In genomic region chr20:49349678-49350077, GRCh38 we compare ENCODE assay signal across 19 cellular contexts.
DNase-seq lines count a peak whose midpoint lies in the region; ATAC-seq and TF ChIP-seq lines count a peak whose summit lies in the region.
"Had no signal": no experiment of that assay in that cellular context is flagged by ENCODE, and none has a peak within 500 bp of the region (broad histone marks: within the 10 kb centered on the region; RNA-seq: fewer than 3 reads in every experiment).

No MANE protein-coding gene starts in this region.

- H2BK20ac ChIP-seq in IMR-90 (ENCODE audit: low read depth, low read length): no peak overlapping the region

- in situ Hi-C loops in IMR-90 (cut with MboI; ENCODE audit: low sequenced_read_pairs): loop anchor here (25.0 kb wide), 1 partner anchor 513 kb away; no protein-coding TSS in a partner anchor

- H2AK5ac ChIP-seq in IMR-90 (ENCODE audit: low read depth, low read length): no peak overlapping the region

- TF ChIP-seq RAD21 in IMR-90 (IDR thresholded peaks at IDR 0.05; ENCODE audit: low read length) (no peak), neural cell (conservative IDR thresholded peaks at IDR 0.05) (no peak)

- CTCF ChIA-PET in IMR-90 (lab: Yijun Ruan, JAX): no interaction called here

- H3K4me2 ChIP-seq in IMR-90 (ENCODE audit: low read depth, low read length): no peak overlapping the region
- no peak overlapping the region for H3K4me2 ChIP-seq in neural cell (ENCODE audit: low read length)
- H3K4me2 ChIP-seq: neural progenitor cell had no signal

- no peaks in the 10 kb centered on the region for H3F3A ChIP-seq in neural cell (ENCODE audit: insufficient read depth, low read length, poor library complexity, severe bottlenecking)

- POLR2A ChIA-PET in IMR-90 (lab: Charles Lee; ENCODE audit: unreplicated experiment): no interaction called here

- H4K20me1 ChIP-seq in IMR-90 (ENCODE audit: insufficient read depth, low read length) (no peaks in the 10 kb centered on the region), neural cell (ENCODE audit: insufficient read depth) (no peaks in the 10 kb centered on the region)

- dilution Hi-C loops in IMR-90 (cut with HindIII; ENCODE audit: low sequenced_read_pairs, unreplicated experiment): no loop called here

- H3K23ac ChIP-seq in IMR-90 (ENCODE audit: low read depth, low read length): no peak overlapping the region

- no peaks in the 10 kb centered on the region for H3K79me2 ChIP-seq in neural cell (replicated peaks; ENCODE audit: insufficient read depth, low read length)

- H3K9me1 ChIP-seq in IMR-90 (ENCODE audit: insufficient read depth, low read length): peaks cover 5% of the 10 kb centered on the region; the same call in 1 of the 2 replicates

- DNase-seq in IMR-90 (no peak), fibroblast of mammary gland (ENCODE audit: low read depth) (peak; percentile 50), ureter (ENCODE audit: low spot score) (peak; percentile 56), NCI-H345 (lab: John Stamatoyannopoulos, UW) (no peak), SKM-1 (lab: John Stamatoyannopoulos, UW; ENCODE audit: unreplicated experiment) (no peak)
- DNase-seq: activated CD4-positive, alpha-beta T cell treated with anti-CD3 and anti-CD28 coated beads, Interleukin-2, amount 10 ng/mL, durations not matched to agents 7 days and 5 days; activated naive CD8-positive, alpha-beta T cell treated with anti-CD3 and anti-CD28 coated beads for 36 hours; body of pancreas; COR-L47; midbrain; NCI-H1105 treated with DMSO at 0.1 percent for 48 hours; NCI-H510A treated with DMSO at 0.1 percent for 48 hours; stimulated activated CD4-positive, alpha-beta T cell treated with anti-CD3 and anti-CD28 coated beads, Interleukin-15, amount 100 ng/mL, for 24 hours; T-helper 2 cell had no signal

- H4K91ac ChIP-seq in IMR-90 (ENCODE audit: insufficient read depth, low read depth, low read length): no peak overlapping the region

- H3K27ac ChIP-seq in IMR-90 (ENCODE audit: insufficient read depth, low read length) (no peak overlapping the region), neural cell (ENCODE audit: low read length) (peak overlapping the region; percentile 32)
- H3K27ac ChIP-seq: body of pancreas, neural progenitor cell, VCaP had no signal

- no peak overlapping the region for H2BK5ac ChIP-seq in IMR-90 (ENCODE audit: low read depth, low read length, poor library complexity, severe bottlenecking)

- no TSS peak for BruUV-seq in IMR-90 (replicated peaks; lab: Mats Ljungman, UMichigan)

- H3K36me3 ChIP-seq in IMR-90 (ENCODE audit: control insufficient read depth, insufficient read depth, low read length): no peaks in the 10 kb centered on the region
- H3K36me3 ChIP-seq in neural cell (ENCODE audit: insufficient read depth, low read length): no peaks in the 10 kb centered on the region
- H3K36me3 ChIP-seq: neural progenitor cell had no signal

- no peak overlapping the region for H3K56ac ChIP-seq in IMR-90 (ENCODE audit: extremely low read depth, insufficient read depth, low read length)

- no peak overlapping the region for H3K14ac ChIP-seq in IMR-90 (replicated peaks; ENCODE audit: low read depth, low read length)

- TF ChIP-seq EP300 in neural cell (conservative IDR thresholded peaks at IDR 0.05; ENCODE audit: poor library complexity, severe bottlenecking): no peak

- no peaks in the 10 kb centered on the region for H3K9me2 ChIP-seq in neural cell (ENCODE audit: insufficient read depth, low read length)

- H3K4me3 ChIP-seq in IMR-90 (ENCODE audit: insufficient read depth, low read depth, low read length) (no peak overlapping the region), fibroblast of mammary gland (ENCODE audit: control insufficient read depth, low read depth, low read length) (no peak overlapping the region), neural cell (ENCODE audit: low read length) (no peak overlapping the region)
- H3K4me3 ChIP-seq: body of pancreas, neural progenitor cell had no signal

- no CpG with 5 or more reads among the region's 3 CpGs for WGBS in IMR-90 (ENCODE audit: extremely low coverage in 2 of 2, insufficient read length in 1 of 2), 2 experiments

- no peak overlapping the region for H3K18ac ChIP-seq in IMR-90 (ENCODE audit: low read depth, low read length)

- no peaks in the 10 kb centered on the region for H3K79me1 ChIP-seq in IMR-90 (ENCODE audit: low read depth in 1 of 2, low read length in 2 of 2)

- H3K4ac ChIP-seq in IMR-90 (ENCODE audit: low read depth, low read length): no peak overlapping the region

- peaks cover 7% of the 10 kb centered on the region; the same call in 1 of the 2 replicates for H3K4me1 ChIP-seq in IMR-90 (ENCODE audit: control insufficient read depth, insufficient read depth, low read length)
- H3K4me1 ChIP-seq: neural progenitor cell had no signal

- intact Hi-C loops in IMR-90 (cut with micrococcal nuclease): no loop called here

- no peak overlapping the region for H3K9ac ChIP-seq in IMR-90 (ENCODE audit: low read depth, low read length)
- no peak overlapping the region for H3K9ac ChIP-seq in neural cell (ENCODE audit: low read length)
- H3K9ac ChIP-seq: neural progenitor cell had no signal

- TF ChIP-seq POLR2A in IMR-90 (IDR thresholded peaks at IDR 0.05; ENCODE audit: low read depth, low read length): no peak

- ATAC-seq in IMR-90 (ENCODE audit: low read depth): no peak
- no peak for ATAC-seq in GM21576 (IDR thresholded peaks at IDR 0.05; ENCODE audit: unreplicated experiment)
- ATAC-seq: body of pancreas, left colon had no signal

- H2AK9ac ChIP-seq in IMR-90 (replicated peaks; ENCODE audit: low read depth, low read length, poor library complexity): no peak overlapping the region

- H2BK120ac ChIP-seq in IMR-90 (ENCODE audit: low read depth, low read length): no peak overlapping the region

- TF ChIP-seq CTCF in IMR-90 (conservative IDR thresholded peaks at IDR 0.05; ENCODE audit: low read depth, low read length) (no peak), fibroblast of mammary gland (conservative IDR thresholded peaks at IDR 0.05; ENCODE audit: control insufficient read depth, insufficient read depth, low read depth, low read length) (no peak), neural cell (IDR thresholded peaks at IDR 0.05; ENCODE audit: poor library complexity, severe bottlenecking) (no peak)

- H2AFZ ChIP-seq in IMR-90 (replicated peaks; ENCODE audit: low read length, poor library complexity) (no peak overlapping the region), neural cell (ENCODE audit: low read depth, low read length) (no peak overlapping the region)
- H2AFZ ChIP-seq: neural progenitor cell had no signal

- no peak overlapping the region for H2BK15ac ChIP-seq in IMR-90 (ENCODE audit: low read depth, low read length)

- peaks cover 36% of the 10 kb centered on the region for H3K27me3 ChIP-seq in IMR-90 (ENCODE audit: control insufficient read depth, insufficient read depth, low read length)
- H3K27me3 ChIP-seq in neural cell (ENCODE audit: insufficient read depth, low read depth, low read length): no peaks in the 10 kb centered on the region
- H3K27me3 ChIP-seq: body of pancreas, neural progenitor cell had no signal

- H4K5ac ChIP-seq in IMR-90 (ENCODE audit: low read depth, low read length): no peak overlapping the region

- no peak overlapping the region for H4K8ac ChIP-seq in IMR-90 (ENCODE audit: low read depth in 2 of 2, low read length in 2 of 2)

- H3K9me3 ChIP-seq in IMR-90 (ENCODE audit: control insufficient read depth, insufficient read depth, low read length) (no peaks in the 10 kb centered on the region), neural cell (ENCODE audit: low read length) (no peaks in the 10 kb centered on the region)
- H3K9me3 ChIP-seq: body of pancreas had no signal

TF ChIP-seq in IMR-90, 13 proteins besides CTCF, POLR2A, EP300 and RAD21:
- TF ChIP-seq NFE2L2 (IDR thresholded peaks at IDR 0.05; ENCODE audit: low read depth, low read length): no peak
- TF ChIP-seq CEBPB (IDR thresholded peaks at IDR 0.05; ENCODE audit: low read depth, low read length): 0 out of 2 replicates have a peak, but pooled peaks have one; percentile 2

TF ChIP-seq in neural cell, 6 proteins besides CTCF, POLR2A, EP300 and RAD21:
- no peak for TF ChIP-seq POLR2AphosphoS5 (IDR thresholded peaks at IDR 0.05)
- TF ChIP-seq TAF1 (IDR thresholded peaks at IDR 0.05; ENCODE audit: low read depth): no peak
- no peak for TF ChIP-seq MXI1 (conservative IDR thresholded peaks at IDR 0.05; ENCODE audit: poor library complexity, severe bottlenecking)
- no peak for TF ChIP-seq EZH2 (IDR thresholded peaks at IDR 0.05; ENCODE audit: borderline replicate concordance, insufficient read depth, low read length, poor library complexity, severe bottlenecking)

Comparison
In these comparisons a context has a peak if more than half of its experiments do, and no peak if none do; other contexts are left out.
1. DNase-seq: peak in fibroblast of mammary gland (single experiment) and ureter (single experiment); none in IMR-90 (single experiment), NCI-H345 (single experiment) and SKM-1 (single experiment).